8 cellular contexts compared by ENCODE assay signal in the genomic region with DNA sequence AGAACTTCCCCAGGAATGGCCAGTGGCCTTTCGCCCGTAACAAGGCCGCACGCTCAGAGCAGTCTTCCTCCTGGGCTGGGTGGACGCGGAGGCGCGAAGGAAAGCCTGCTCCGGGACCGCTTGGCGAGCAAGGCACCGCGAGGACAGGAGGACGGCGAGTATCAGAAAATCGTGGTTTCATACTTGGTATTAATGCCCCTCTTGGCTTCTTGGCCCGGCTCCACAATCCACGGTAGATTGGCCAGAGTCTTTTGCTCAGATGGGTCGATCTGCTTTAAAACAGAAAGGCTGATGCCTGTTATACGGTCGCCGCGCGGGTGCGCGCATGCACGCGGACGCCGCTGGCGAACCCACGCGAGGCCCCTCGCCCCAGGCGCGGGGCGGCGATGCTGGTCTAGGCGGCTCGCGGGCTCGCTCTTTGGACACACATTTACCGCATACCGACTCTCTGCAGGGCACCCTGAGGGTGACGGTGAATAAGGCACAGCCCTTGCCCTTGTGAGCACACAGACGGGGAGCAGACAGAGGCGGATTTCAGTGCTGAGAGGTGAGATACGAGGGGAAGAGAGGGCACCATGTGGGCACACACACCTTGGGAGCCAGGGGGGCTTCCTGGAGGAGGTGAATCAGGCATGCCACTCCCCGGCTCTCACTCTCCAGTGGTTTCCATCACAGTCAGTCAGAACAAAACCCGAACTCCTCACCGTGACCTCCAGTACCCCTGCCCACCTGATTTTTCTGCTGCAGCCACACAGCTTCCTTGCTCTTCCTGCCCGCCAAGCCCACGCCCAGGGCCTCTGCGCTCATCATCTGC.
A peak's percentile ranks its signal among the peaks of the same experiment; 100 is the strongest.
DNase-seq lines count a peak whose midpoint lies in the region; ATAC-seq and TF ChIP-seq lines count a peak whose summit lies in the region.

No MANE protein-coding gene starts in this region.

- DNase-seq in Ammon's horn (ENCODE audit: low spot score): peak; percentile 40
- peak; percentile 57 for DNase-seq in activated CD4-positive, alpha-beta T cell treated with anti-CD3 and anti-CD28 coated beads for 48 hours
- DNase-seq in neural crest cell (ENCODE audit: low read depth, low spot score): no peak
- no peak for DNase-seq in NCI-H524 treated with DMSO at 0.1 percent for 48 hours (lab: John Stamatoyannopoulos, UW)
- DNase-seq in posterior vena cava (ENCODE audit: low spot score): no peak

- peak overlapping the region; percentile 16 for H3K4me3 Mint-ChIP-seq in neural crest cell

- ATAC-seq in GM21526 (IDR thresholded peaks at IDR 0.05; ENCODE audit: low FRiP score, unreplicated experiment) (peak; percentile 50), esophagus mucosa (peak; percentile 23), HG02840 (IDR thresholded peaks at IDR 0.05; ENCODE audit: low FRiP score, unreplicated experiment) (no peak)

- no peak for TF ChIP-seq CTCF in neural crest cell (conservative IDR thresholded peaks at IDR 0.05)

- H3K27ac Mint-ChIP-seq in neural crest cell (ENCODE audit: unreplicated experiment): peak overlapping the region; percentile 16

- intact Hi-C loops in posterior vena cava (cut with DNase I): loop anchor here in 1 of 2 donors (1.0 kb wide), 1 partner anchor 16 kb away; no protein-coding TSS in a partner anchor

- H3K9me3 Mint-ChIP-seq in neural crest cell: no peaks in the 10 kb centered on the region

- H3K27me3 Mint-ChIP-seq in neural crest cell (ENCODE audit: low read depth): peaks cover 24% of the 10 kb centered on the region

- peaks cover 3% of the 10 kb centered on the region for H3K36me3 Mint-ChIP-seq in neural crest cell (ENCODE audit: low read depth)

- peaks cover 18% of the 10 kb centered on the region for H3K4me1 Mint-ChIP-seq in neural crest cell

Comparison
In these comparisons a context has a peak if more than half of its experiments do, and no peak if none do; other contexts are left out.
1. DNase-seq: peak in Ammon's horn (single experiment) and activated CD4-positive, alpha-beta T cell treated with anti-CD3 and anti-CD28 coated beads for 48 hours (single experiment); none in neural crest cell (single experiment), NCI-H524 treated with DMSO at 0.1 percent for 48 hours (single experiment) and posterior vena cava (single experiment).